In the genomic region with DNA sequence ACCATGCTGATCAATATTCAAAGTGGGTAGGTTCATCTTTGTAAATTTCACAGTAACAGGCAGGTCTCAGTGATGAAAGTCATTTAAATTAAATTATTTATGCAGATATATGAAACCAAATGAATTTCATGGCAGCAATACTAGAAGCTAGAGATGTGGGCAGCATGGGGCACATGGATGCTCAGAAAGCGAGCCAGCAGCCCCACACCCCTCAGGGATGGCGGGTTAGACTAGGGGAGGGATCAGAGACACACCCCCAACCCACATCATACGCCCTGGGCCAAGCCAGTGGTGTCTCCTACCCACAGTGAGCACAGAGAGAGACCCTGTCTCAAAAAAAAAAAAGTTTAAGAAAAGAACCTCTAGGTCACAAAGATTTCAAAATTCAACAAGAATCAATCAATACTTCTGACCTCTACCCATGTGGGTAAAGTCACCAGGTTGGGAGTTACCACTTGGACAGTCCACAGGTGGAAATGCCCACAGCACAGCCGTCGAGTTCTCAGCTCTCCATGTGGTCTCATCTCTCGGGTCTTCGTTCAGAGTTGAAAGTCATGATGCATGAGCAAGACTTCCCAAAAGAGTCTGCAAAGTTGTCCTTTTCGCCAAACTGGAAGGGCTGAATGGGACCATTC, we compare ENCODE assay signal across 23 cellular contexts.
A peak's percentile ranks its signal among the peaks of the same experiment; 100 is the strongest.
DNase-seq lines count a peak whose midpoint lies in the region; ATAC-seq, FAIRE-seq and TF ChIP-seq lines count a peak whose summit lies in the region.
"Had no signal": no experiment of that assay in that cellular context is flagged by ENCODE, and none has a peak within 500 bp of the region (broad histone marks: within the 10 kb centered on the region; RNA-seq: fewer than 3 reads in every experiment).

No MANE protein-coding gene starts in this region.

- CTCF ChIA-PET in HepG2 (lab: Yijun Ruan, JAX; ENCODE audit: low intra/inter-chr PET ratio, low total read pairs) = no interaction called here

- TF ChIP-seq RAD21 in liver (IDR thresholded peaks at IDR 0.05) (peak in 1 of 2 donors; percentile 15), HepG2 (CRISPR knock-in tag; IDR thresholded peaks at IDR 0.05) (no peak)

- no peak for TF ChIP-seq POLR2A in HepG2 (IDR thresholded peaks at IDR 0.05; ENCODE audit: insufficient read depth in 1 of 2, low read depth in 2 of 2, low read length in 2 of 2)
- no peak for TF ChIP-seq POLR2A in prostate gland (IDR thresholded peaks at IDR 0.05)

- H3K4me1 Mint-ChIP-seq in progenitor cell of endocrine pancreas (ENCODE audit: low read depth) = peaks cover 13% of the 10 kb centered on the region
- H3K4me1 Mint-ChIP-seq: IgD-negative memory B cell had no signal

- TF ChIP-seq CTCF in liver (IDR thresholded peaks at IDR 0.05; ENCODE audit: low read depth, low read length, missing input control) = no peak
- no peak for TF ChIP-seq CTCF in HepG2 (CRISPR knock-in tag; IDR thresholded peaks at IDR 0.05)
- no peak for TF ChIP-seq CTCF in progenitor cell of endocrine pancreas (IDR thresholded peaks at IDR 0.05; ENCODE audit: unreplicated experiment)
- TF ChIP-seq CTCF in prostate gland (IDR thresholded peaks at IDR 0.05) = no peak

- H3K4me3 Mint-ChIP-seq in progenitor cell of endocrine pancreas (ENCODE audit: low read depth) = no peak overlapping the region
- H3K4me3 Mint-ChIP-seq: CD4-positive, alpha-beta T cell; IgD-negative memory B cell had no signal

- H3K36me3 ChIP-seq in liver (ENCODE audit: control insufficient read depth in 4 of 4, insufficient read depth in 3 of 4, low read depth in 1 of 4, low read length in 3 of 4) = no peaks in the 10 kb centered on the region
- H3K36me3 ChIP-seq in HepG2 (replicated peaks in 1 of 2; ENCODE audit: control insufficient read depth in 1 of 2, insufficient read depth in 2 of 2, low read length in 2 of 2) = no peaks in the 10 kb centered on the region
- no peaks in the 10 kb centered on the region for H3K36me3 ChIP-seq in prostate gland
- H3K36me3 ChIP-seq: BLaER1 treated with 17β-estradiol and CSF1 and Interleukin-3, amounts not matched to agents 10 nM and 100 nM had no signal

- in situ Hi-C loops in HepG2 (cut with HindIII; ENCODE audit: extremely low pct_ligation_motif_present, low pct_unique_long_range_greater_than_20kb) = no loop called here

- peak overlapping the region in 1 of 2 donors; percentile 74 for H3K27ac ChIP-seq in liver (ENCODE audit: low read depth in 1 of 2, low read length in 2 of 2)
- no peak overlapping the region for H3K27ac ChIP-seq in HepG2 (ENCODE audit: extremely low read length, insufficient read depth, low read length)
- H3K27ac ChIP-seq in prostate gland = no peak overlapping the region
- H3K27ac ChIP-seq: A549; BLaER1 treated with 17β-estradiol and CSF1 and Interleukin-3, amounts not matched to agents 10 nM and 100 nM; KMS-11 had no signal

- H3K9me3 ChIP-seq in liver (ENCODE audit: control insufficient read depth in 4 of 4, low read length in 3 of 4) (peaks cover 0 to 1% (median 0%) of the 10 kb centered on the region in 4 donors), HepG2 (ENCODE audit: low read length) (no peaks in the 10 kb centered on the region), prostate gland (no peaks in the 10 kb centered on the region)
- H3K9me3 ChIP-seq: A549; BLaER1 treated with 17β-estradiol and CSF1 and Interleukin-3, amounts not matched to agents 10 nM and 100 nM had no signal

- WGBS in liver = 44% methylated on average over 8 of the region's 8 CpGs
- 0% methylated on average over 3 of the region's 8 CpGs for WGBS in HepG2 (ENCODE audit: low lambda C conversion rate)
- WGBS in prostate gland = 93% methylated on average over 8 of the region's 8 CpGs

- no peaks in the 10 kb centered on the region for H3K9me3 Mint-ChIP-seq in progenitor cell of endocrine pancreas (ENCODE audit: low read depth)
- H3K9me3 Mint-ChIP-seq: CD4-positive, alpha-beta T cell; IgD-negative memory B cell had no signal

- H3K79me2 ChIP-seq in HepG2 (ENCODE audit: insufficient read depth, low read length) = no peaks in the 10 kb centered on the region

- H4K20me1 ChIP-seq in HepG2 (ENCODE audit: insufficient read depth, low read length) = no peaks in the 10 kb centered on the region

- POLR2A ChIA-PET in HepG2 (lab: Yijun Ruan, JAX) = no interaction called here

- no peak overlapping the region for H2AFZ ChIP-seq in HepG2 (ENCODE audit: low read length)

- TF ChIP-seq EP300 in HepG2 (IDR thresholded peaks at IDR 0.05; ENCODE audit: low read depth in 2 of 2, low read length in 2 of 2) (no peak), HepG2 (CRISPR knock-in tag; IDR thresholded peaks at IDR 0.05; ENCODE audit: borderline replicate concordance) (no peak)

- intact Hi-C loops in HepG2 (cut with micrococcal nuclease; ENCODE audit: unreplicated experiment) = no loop called here
- intact Hi-C loops in prostate gland (cut with DNase I) = no loop called here

- no peaks in the 10 kb centered on the region for H3K27me3 ChIP-seq in liver (ENCODE audit: control insufficient read depth in 4 of 4, insufficient read depth in 4 of 4, low read length in 3 of 4)
- peaks cover 0 to 43% of the 10 kb centered on the region in 2 experiments; a peak in 4 of 5 replicates for H3K27me3 ChIP-seq in HepG2 (ENCODE audit: control insufficient read depth in 1 of 2, insufficient read depth in 2 of 2, low read length in 2 of 2)
- peaks cover 7% of the 10 kb centered on the region for H3K27me3 ChIP-seq in prostate gland (replicated peaks; ENCODE audit: insufficient read depth)

- no TSS peak for BruUV-seq in HepG2 (replicated peaks; lab: Mats Ljungman, UMichigan)

- DNase-seq in HepG2 (ENCODE audit: low spot score) (no peak), islet precursor cell (peak; percentile 39), progenitor cell of endocrine pancreas (ENCODE audit: low spot score, unreplicated experiment) (peak; percentile 5), ureter (ENCODE audit: low spot score) (peak; percentile 14), prostate gland (ENCODE audit: low spot score) (no peak)
- DNase-seq: AML-193, DMS53, MM.1S, NCI-H2029, NCI-H446 treated with DMSO at 0.1 percent for 48 hours, NCI-H526, RPMI8226, SHP77 had no signal

- H3K36me3 Mint-ChIP-seq in progenitor cell of endocrine pancreas (ENCODE audit: insufficient read depth) = no peaks in the 10 kb centered on the region
- H3K36me3 Mint-ChIP-seq: IgD-negative memory B cell had no signal

- H3K4me1 ChIP-seq in liver (ENCODE audit: control insufficient read depth in 4 of 4, insufficient read depth in 4 of 4, low read length in 3 of 4) = peaks cover 37 to 74% (median 67%) of the 10 kb centered on the region in 4 donors
- H3K4me1 ChIP-seq in HepG2 (ENCODE audit: insufficient read depth, low read length) = no peaks in the 10 kb centered on the region
- H3K4me1 ChIP-seq in prostate gland (replicated peaks) = no peaks in the 10 kb centered on the region

- no peak overlapping the region for H3K4me2 ChIP-seq in HepG2 (ENCODE audit: low read depth, low read length)
- H3K4me2 ChIP-seq: A549; BLaER1 treated with 17β-estradiol and CSF1 and Interleukin-3, amounts not matched to agents 10 nM and 100 nM; KMS-11 had no signal

- H3K27ac Mint-ChIP-seq in progenitor cell of endocrine pancreas = no peak overlapping the region
- H3K27ac Mint-ChIP-seq: CD4-positive, alpha-beta T cell; IgD-negative memory B cell had no signal

- ATAC-seq in HepG2 (no peak), GM18868 (IDR thresholded peaks at IDR 0.05; ENCODE audit: unreplicated experiment) (no peak), GM18517 (IDR thresholded peaks at IDR 0.05; ENCODE audit: unreplicated experiment) (no peak)
- ATAC-seq: A549, HCT116 had no signal

- FAIRE-seq in HepG2 (lab: Jason Lieb, UNC) = no peak
- FAIRE-seq: A549, G401.6 had no signal

- H3K9ac ChIP-seq in liver (ENCODE audit: low read depth in 1 of 2, low read length in 2 of 2) = no peak overlapping the region
- no peak overlapping the region for H3K9ac ChIP-seq in HepG2 (ENCODE audit: insufficient read depth, low read depth, low read length)
- H3K9ac ChIP-seq: BLaER1 treated with 17β-estradiol and CSF1 and Interleukin-3, amounts not matched to agents 10 nM and 100 nM; KMS-11 had no signal

- H3K4me3 ChIP-seq in liver (ENCODE audit: low read depth in 1 of 3, low read length in 3 of 3) = no peak overlapping the region
- H3K4me3 ChIP-seq in HepG2 (replicated peaks in 1 of 3; ENCODE audit: insufficient read depth in 1 of 3, low read depth in 2 of 3, low read length in 3 of 3) = no peak overlapping the region
- H3K4me3 ChIP-seq in prostate gland = no peak overlapping the region
- H3K4me3 ChIP-seq: A549; BLaER1 treated with 17β-estradiol and CSF1 and Interleukin-3, amounts not matched to agents 10 nM and 100 nM had no signal

- peaks cover 24% of the 10 kb centered on the region for H3K27me3 Mint-ChIP-seq in progenitor cell of endocrine pancreas

TF ChIP-seq in liver, 16 proteins besides CTCF, POLR2A, EP300 and RAD21 (continues in another document):
- TF ChIP-seq, protein P1, sequence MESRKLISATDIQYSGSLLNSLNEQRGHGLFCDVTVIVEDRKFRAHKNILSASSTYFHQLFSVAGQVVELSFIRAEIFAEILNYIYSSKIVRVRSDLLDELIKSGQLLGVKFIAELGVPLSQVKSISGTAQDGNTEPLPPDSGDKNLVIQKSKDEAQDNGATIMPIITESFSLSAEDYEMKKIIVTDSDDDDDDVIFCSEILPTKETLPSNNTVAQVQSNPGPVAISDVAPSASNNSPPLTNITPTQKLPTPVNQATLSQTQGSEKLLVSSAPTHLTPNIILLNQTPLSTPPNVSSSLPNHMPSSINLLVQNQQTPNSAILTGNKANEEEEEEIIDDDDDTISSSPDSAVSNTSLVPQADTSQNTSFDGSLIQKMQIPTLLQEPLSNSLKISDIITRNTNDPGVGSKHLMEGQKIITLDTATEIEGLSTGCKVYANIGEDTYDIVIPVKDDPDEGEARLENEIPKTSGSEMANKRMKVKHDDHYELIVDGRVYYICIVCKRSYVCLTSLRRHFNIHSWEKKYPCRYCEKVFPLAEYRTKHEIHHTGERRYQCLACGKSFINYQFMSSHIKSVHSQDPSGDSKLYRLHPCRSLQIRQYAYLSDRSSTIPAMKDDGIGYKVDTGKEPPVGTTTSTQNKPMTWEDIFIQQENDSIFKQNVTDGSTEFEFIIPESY (IDR thresholded peaks at IDR 0.05) = peak; percentile 17

TF ChIP-seq in HepG2, 621 proteins besides CTCF, POLR2A, EP300 and RAD21:
- TF ChIP-seq ZNF878 (CRISPR knock-in tag; IDR thresholded peaks at IDR 0.05) = no peak
- no peak for TF ChIP-seq ZNF552 (CRISPR knock-in tag; IDR thresholded peaks at IDR 0.05; ENCODE audit: borderline replicate concordance)

Comparison
In these comparisons a context has a peak if more than half of its experiments do, and no peak if none do; other contexts are left out.
1. DNase-seq: peak in islet precursor cell (single experiment), progenitor cell of endocrine pancreas (single experiment) and ureter (single experiment); none in HepG2 (single experiment) and prostate gland (single experiment).